ENCODE assay signal across 8 cellular contexts in genomic region chr9:36487482-36488321, GRCh38.
DNase-seq lines count a peak whose midpoint lies in the region; ATAC-seq and TF ChIP-seq lines count a peak whose summit lies in the region.

No MANE protein-coding gene starts in this region.

- peaks cover 44% of the 10 kb centered on the region for H3K4me1 Mint-ChIP-seq in T-helper 1 cell treated with Interleukin-12 subunit alpha and Interleukin-12 subunit beta and Interleukin-4 antibody, amounts not matched to agents 30 μg/mL and 1 μg/mL, for 36 hours (ENCODE audit: low read depth)

- H3K27me3 ChIP-seq in right atrium auricular region (no peaks in the 10 kb centered on the region), uterus (no peaks in the 10 kb centered on the region)

- intact Hi-C loops in uterus (cut with DNase I; ENCODE audit: low total_unique reads), result no loop called here

- H3K27me3 Mint-ChIP-seq in T-helper 1 cell treated with Interleukin-12 subunit alpha and Interleukin-12 subunit beta and Interleukin-4 antibody, amounts not matched to agents 30 μg/mL and 1 μg/mL, for 36 hours (ENCODE audit: low read depth), result no peaks in the 10 kb centered on the region

- TF ChIP-seq CTCF in GM13977 (IDR thresholded peaks at IDR 0.05; ENCODE audit: extremely low read depth, insufficient read depth, missing control alignments), result no peak
- peak in 1 of 2 donors; percentile 14 for TF ChIP-seq CTCF in right atrium auricular region (IDR thresholded peaks at IDR 0.05)
- TF ChIP-seq CTCF in uterus (IDR thresholded peaks at IDR 0.05), result peak in 2 of 4 experiments; percentile 22 to 42

- peaks cover 9% of the 10 kb centered on the region for H3K36me3 Mint-ChIP-seq in T-helper 1 cell treated with Interleukin-12 subunit alpha and Interleukin-12 subunit beta and Interleukin-4 antibody, amounts not matched to agents 30 μg/mL and 1 μg/mL, for 36 hours (ENCODE audit: low read depth)

- peak overlapping the region; percentile 88 to 93 for H3K27ac ChIP-seq in right atrium auricular region
- H3K27ac ChIP-seq in uterus, result peak overlapping the region; percentile 93

- H3K9me3 ChIP-seq in right atrium auricular region (no peaks in the 10 kb centered on the region), uterus (no peaks in the 10 kb centered on the region)

- peak; percentile 97 for DNase-seq in GM13977 (ENCODE audit: low spot score)
- DNase-seq in NCI-H146 (lab: John Stamatoyannopoulos, UW), result peak; percentile 97
- DNase-seq in amygdala (lab: John Stamatoyannopoulos, UW), result peak; percentile 24 to 92 (median 80)
- DNase-seq in right atrium auricular region (ENCODE audit: low spot score), result peak; percentile 84
- DNase-seq in putamen (ENCODE audit: low spot score), result peak; percentile 96
- peak; percentile 87 to 91 for DNase-seq in uterus

- peak; percentile 80 to 93 for TF ChIP-seq POLR2A in uterus (IDR thresholded peaks at IDR 0.05)

- H3K4me3 ChIP-seq in right atrium auricular region, result peak overlapping the region; percentile 75 to 95
- peak overlapping the region; percentile 52 to 93 for H3K4me3 ChIP-seq in uterus

- peak; percentile 78 for ATAC-seq in HG02870 (IDR thresholded peaks at IDR 0.05; ENCODE audit: unreplicated experiment)

- H3K4me1 ChIP-seq in right atrium auricular region (peaks cover 0 to 28% of the 10 kb centered on the region in 2 donors), uterus (no peaks in the 10 kb centered on the region)

- H3K36me3 ChIP-seq in right atrium auricular region (no peaks in the 10 kb centered on the region), uterus (no peaks in the 10 kb centered on the region)

- H3K4me3 Mint-ChIP-seq in T-helper 1 cell treated with Interleukin-12 subunit alpha and Interleukin-12 subunit beta and Interleukin-4 antibody, amounts not matched to agents 30 μg/mL and 1 μg/mL, for 36 hours, result peak overlapping the region; percentile 97

- in situ Hi-C loops in GM13977 (cut with MboI; ENCODE audit: low pct_unique_long_range_greater_than_20kb, low sequenced_read_pairs, unreplicated experiment), result no loop called here

- no peaks in the 10 kb centered on the region for H3K9me3 Mint-ChIP-seq in T-helper 1 cell treated with Interleukin-12 subunit alpha and Interleukin-12 subunit beta and Interleukin-4 antibody, amounts not matched to agents 30 μg/mL and 1 μg/mL, for 36 hours

- H3K27ac Mint-ChIP-seq in T-helper 1 cell treated with Interleukin-12 subunit alpha and Interleukin-12 subunit beta and Interleukin-4 antibody, amounts not matched to agents 30 μg/mL and 1 μg/mL, for 36 hours, result peak overlapping the region; percentile 99

Comparison
In these comparisons a context has a peak if more than half of its experiments do, and no peak if none do; other contexts are left out.
1. Peak in every context shown above with its lines: DNase-seq, ATAC-seq, H3K4me3 ChIP-seq and H3K27ac ChIP-seq.